In the genomic region with DNA sequence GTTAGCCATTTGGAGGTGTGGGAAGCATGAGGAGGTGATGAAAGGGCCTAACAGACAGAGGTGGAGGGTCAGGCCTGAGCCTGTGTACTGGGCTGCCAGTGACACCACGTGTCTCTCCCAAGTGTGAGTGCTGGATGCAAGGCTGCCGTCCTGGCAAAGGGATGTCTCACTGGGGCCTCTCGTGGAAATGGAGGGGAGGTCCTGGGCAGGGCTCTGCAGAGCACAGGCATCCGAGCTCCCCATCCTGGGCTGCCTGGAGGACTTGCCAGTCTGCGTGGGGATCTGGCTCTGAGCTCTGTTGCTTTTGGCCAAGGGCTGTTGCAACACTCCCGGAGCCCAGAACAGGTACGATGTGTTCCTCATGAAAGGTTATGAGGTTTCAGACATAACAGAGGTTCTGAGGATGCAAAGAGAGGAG, we compare ENCODE assay signal across 14 cellular contexts.
DNase-seq lines count a peak whose midpoint lies in the region; ATAC-seq and TF ChIP-seq lines count a peak whose summit lies in the region.
"Had no signal": no experiment of that assay in that cellular context is flagged by ENCODE, and none has a peak within 500 bp of the region (broad histone marks: within the 10 kb centered on the region; RNA-seq: fewer than 3 reads in every experiment).

No MANE protein-coding gene starts in this region.

- H3K4me3 ChIP-seq in HEK293 (ENCODE audit: low read depth, low read length), result no peak overlapping the region
- H3K4me3 ChIP-seq in left ventricle myocardium inferior, result peak overlapping the region; percentile 27
- H3K4me3 ChIP-seq in gastrocnemius medialis, result no peak overlapping the region
- H3K4me3 ChIP-seq in smooth muscle cell, result no peak overlapping the region

- peaks cover 4% of the 10 kb centered on the region for H3K79me2 ChIP-seq in smooth muscle cell (ENCODE audit: low read depth)

- H3K27ac Mint-ChIP-seq in activated CD8-positive, alpha-beta T cell treated with anti-CD3 and anti-CD28 coated beads, Interleukin-2, amount 10 ng/mL, durations not matched to agents 7 days and 5 days, result peak overlapping the region; percentile 80
- H3K27ac Mint-ChIP-seq: endodermal cell had no signal

- H3K4me1 Mint-ChIP-seq in activated CD8-positive, alpha-beta T cell treated with anti-CD3 and anti-CD28 coated beads, Interleukin-2, amount 10 ng/mL, durations not matched to agents 7 days and 5 days (ENCODE audit: low read depth), result peaks cover 69% of the 10 kb centered on the region

- 94% methylated on average over 5 of the region's 7 CpGs for WGBS in smooth muscle cell (ENCODE audit: low lambda C conversion rate)

- in situ Hi-C loops in gastrocnemius medialis (cut with MboI; ENCODE audit: low sequenced_read_pairs in 4 of 4), result no loop called here

- no peak for TF ChIP-seq POLR2A in gastrocnemius medialis (IDR thresholded peaks at IDR 0.05)

- peaks cover 81% of the 10 kb centered on the region for H4K20me1 ChIP-seq in smooth muscle cell (ENCODE audit: low read depth)

- H3K36me3 ChIP-seq in HEK293 (ENCODE audit: control insufficient read depth in 2 of 2, insufficient read depth in 1 of 2, low read length in 2 of 2), result no peaks in the 10 kb centered on the region
- no peaks in the 10 kb centered on the region for H3K36me3 ChIP-seq in left ventricle myocardium inferior
- no peaks in the 10 kb centered on the region for H3K36me3 ChIP-seq in gastrocnemius medialis
- H3K36me3 ChIP-seq in smooth muscle cell (ENCODE audit: low read depth), result no peaks in the 10 kb centered on the region

- TF ChIP-seq CTCF in HEK293 (tag by site-specific recombination; IDR thresholded peaks at IDR 0.05), result no peak
- TF ChIP-seq CTCF in left ventricle myocardium inferior (IDR thresholded peaks at IDR 0.05; ENCODE audit: borderline replicate concordance), result no peak
- no peak for TF ChIP-seq CTCF in gastrocnemius medialis (IDR thresholded peaks at IDR 0.05 in 4 of 5, conservative IDR thresholded peaks at IDR 0.05 in 1 of 5)
- no peak for TF ChIP-seq CTCF in smooth muscle cell (IDR thresholded peaks at IDR 0.05; ENCODE audit: borderline replicate concordance, insufficient read depth, poor library complexity, severe bottlenecking)

- H3K27ac ChIP-seq in HEK293 (ENCODE audit: extremely low read depth, low read depth, low read length) (no peak overlapping the region), left ventricle myocardium inferior (replicated peaks) (peak overlapping the region; percentile 81), gastrocnemius medialis (peak overlapping the region; percentile 67 to 85 (median 75)), smooth muscle cell (ENCODE audit: low read depth) (no peak overlapping the region)

- no peaks in the 10 kb centered on the region for H3K36me3 Mint-ChIP-seq in activated CD8-positive, alpha-beta T cell treated with anti-CD3 and anti-CD28 coated beads, Interleukin-2, amount 10 ng/mL, durations not matched to agents 7 days and 5 days (ENCODE audit: low read depth)

- H3K27me3 ChIP-seq in left ventricle myocardium inferior (ENCODE audit: low read depth) (no peaks in the 10 kb centered on the region), gastrocnemius medialis (no peaks in the 10 kb centered on the region), smooth muscle cell (ENCODE audit: low read depth) (no peaks in the 10 kb centered on the region)

- H3K4me2 ChIP-seq in smooth muscle cell, result no peak overlapping the region

- H3K4me3 Mint-ChIP-seq in activated CD8-positive, alpha-beta T cell treated with anti-CD3 and anti-CD28 coated beads, Interleukin-2, amount 10 ng/mL, durations not matched to agents 7 days and 5 days, result peak overlapping the region; percentile 58
- H3K4me3 Mint-ChIP-seq: endodermal cell had no signal

- H3K27me3 Mint-ChIP-seq in activated CD8-positive, alpha-beta T cell treated with anti-CD3 and anti-CD28 coated beads, Interleukin-2, amount 10 ng/mL, durations not matched to agents 7 days and 5 days (ENCODE audit: low read depth), result no peaks in the 10 kb centered on the region

- CTCF ChIA-PET in HEK293 (lab: Yijun Ruan, JAX), result no interaction called here
- CTCF ChIA-PET in activated CD8-positive, alpha-beta T cell treated with anti-CD3 and anti-CD28 coated beads, Interleukin-2, amount 10 ng/mL, durations not matched to agents 7 days and 5 days (lab: Charles Lee), result interaction anchor here (1.5 to 4.1 kb wide), 3 partner anchors 12 to 22 kb away, joined by 3 to 19 read pairs (median 18); no protein-coding TSS in a partner anchor

- H3K9me3 ChIP-seq in HEK293 (ENCODE audit: control insufficient read depth, insufficient read depth, low read depth, low read length), result no peaks in the 10 kb centered on the region
- H3K9me3 ChIP-seq in left ventricle myocardium inferior (replicated peaks), result no peaks in the 10 kb centered on the region
- no peaks in the 10 kb centered on the region for H3K9me3 ChIP-seq in gastrocnemius medialis
- no peaks in the 10 kb centered on the region for H3K9me3 ChIP-seq in smooth muscle cell (replicated peaks; ENCODE audit: low read depth)

- H3K4me1 ChIP-seq in HEK293 (ENCODE audit: control insufficient read depth, insufficient read depth, low read length) (peaks cover 3% of the 10 kb centered on the region; the same call in 1 of the 2 replicates), left ventricle myocardium inferior (peaks cover 100% of the 10 kb centered on the region), gastrocnemius medialis (peaks cover 61 to 81% of the 10 kb centered on the region in 2 donors), smooth muscle cell (ENCODE audit: low read depth) (no peaks in the 10 kb centered on the region)

- intact Hi-C loops in left ventricle myocardium inferior (cut with micrococcal nuclease) (no loop called here), gastrocnemius medialis (cut with DNase I; ENCODE audit: low total_unique reads) (loop anchor here (5.0 kb wide), 1 partner anchor 77 kb away; a partner anchor contains a TSS)

- no peaks in the 10 kb centered on the region for H3K9me3 Mint-ChIP-seq in activated CD8-positive, alpha-beta T cell treated with anti-CD3 and anti-CD28 coated beads, Interleukin-2, amount 10 ng/mL, durations not matched to agents 7 days and 5 days (ENCODE audit: insufficient read depth)
- H3K9me3 Mint-ChIP-seq: endodermal cell had no signal

- ATAC-seq in activated CD8-positive, alpha-beta T cell treated with anti-CD3 and anti-CD28 coated beads, Interleukin-2, amount 10 ng/mL, durations not matched to agents 7 days and 5 days, result no peak
- ATAC-seq in gastrocnemius medialis, result peak; percentile 77 to 82
- ATAC-seq in GM19455 (IDR thresholded peaks at IDR 0.05; ENCODE audit: unreplicated experiment), result no peak

- no peak for DNase-seq in activated CD8-positive, alpha-beta T cell treated with anti-CD3 and anti-CD28 coated beads, Interleukin-2, amount 10 ng/mL, durations not matched to agents 7 days and 5 days
- DNase-seq in left ventricle myocardium inferior (peak; percentile 70), gastrocnemius medialis (peak; percentile 83 to 88), CD1c-positive myeloid dendritic cell (ENCODE audit: extremely low spot score) (no peak), NCI-H2171 treated with DMSO at 0.1 percent for 48 hours (lab: John Stamatoyannopoulos, UW) (no peak), smooth muscle cell (lab: John Stamatoyannopoulos, UW; ENCODE audit: unreplicated experiment) (no peak)
- DNase-seq: activated CD4-positive, CD25-positive, alpha-beta regulatory T cell treated with anti-CD3 and anti-CD28 coated beads, Interleukin-2, amount 50 U/mL, for 72 hours; amniotic stem cell; endodermal cell; midbrain; NCI-H1048; NCI-H524 treated with DMSO at 0.1 percent for 48 hours had no signal

- no peak overlapping the region for H2AFZ ChIP-seq in smooth muscle cell (ENCODE audit: low read depth)

- H3F3A ChIP-seq in smooth muscle cell (ENCODE audit: low read depth), result no peaks in the 10 kb centered on the region

- POLR2A ChIA-PET in HEK293 (lab: Yijun Ruan, JAX), result no interaction called here
- POLR2A ChIA-PET in activated CD8-positive, alpha-beta T cell treated with anti-CD3 and anti-CD28 coated beads, Interleukin-2, amount 10 ng/mL, durations not matched to agents 7 days and 5 days (lab: Charles Lee), result interaction anchor here (1.6 kb wide), 1 partner anchor 16 kb away, joined by 6 read pairs; no protein-coding TSS in a partner anchor

- H3K9ac ChIP-seq in smooth muscle cell (ENCODE audit: low read depth), result no peak overlapping the region

TF ChIP-seq in HEK293, 187 proteins besides CTCF, POLR2A, EP300 and RAD21:
- peak; percentile 72 for TF ChIP-seq ZBTB17 (tag by site-specific recombination; IDR thresholded peaks at IDR 0.05)
- TF ChIP-seq, protein P1, sequence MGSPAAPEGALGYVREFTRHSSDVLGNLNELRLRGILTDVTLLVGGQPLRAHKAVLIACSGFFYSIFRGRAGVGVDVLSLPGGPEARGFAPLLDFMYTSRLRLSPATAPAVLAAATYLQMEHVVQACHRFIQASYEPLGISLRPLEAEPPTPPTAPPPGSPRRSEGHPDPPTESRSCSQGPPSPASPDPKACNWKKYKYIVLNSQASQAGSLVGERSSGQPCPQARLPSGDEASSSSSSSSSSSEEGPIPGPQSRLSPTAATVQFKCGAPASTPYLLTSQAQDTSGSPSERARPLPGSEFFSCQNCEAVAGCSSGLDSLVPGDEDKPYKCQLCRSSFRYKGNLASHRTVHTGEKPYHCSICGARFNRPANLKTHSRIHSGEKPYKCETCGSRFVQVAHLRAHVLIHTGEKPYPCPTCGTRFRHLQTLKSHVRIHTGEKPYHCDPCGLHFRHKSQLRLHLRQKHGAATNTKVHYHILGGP (tag by site-specific recombination; IDR thresholded peaks at IDR 0.05), result no peak

Comparison
In these comparisons a context has a peak if more than half of its experiments do, and no peak if none do; other contexts are left out.
1. H3K27ac ChIP-seq: peak in left ventricle myocardium inferior (single experiment) and gastrocnemius medialis (4 of 4); none in HEK293 (single experiment) and smooth muscle cell (single experiment).
2. ATAC-seq: peak in gastrocnemius medialis (2 of 2); none in activated CD8-positive, alpha-beta T cell treated with anti-CD3 and anti-CD28 coated beads, Interleukin-2, amount 10 ng/mL, durations not matched to agents 7 days and 5 days (single experiment) and GM19455 (single experiment).
3. DNase-seq: peak in left ventricle myocardium inferior (single experiment) and gastrocnemius medialis (2 of 2); none in activated CD8-positive, alpha-beta T cell treated with anti-CD3 and anti-CD28 coated beads, Interleukin-2, amount 10 ng/mL, durations not matched to agents 7 days and 5 days (single experiment), CD1c-positive myeloid dendritic cell (single experiment), NCI-H2171 treated with DMSO at 0.1 percent for 48 hours (single experiment) and smooth muscle cell (single experiment).